Comparison of ENCODE assay signal across 18 cellular contexts in genomic region chr7:26618458-26618857, GRCh38.
DNase-seq lines count a peak whose midpoint lies in the region; ATAC-seq, FAIRE-seq and TF ChIP-seq lines count a peak whose summit lies in the region.
"Had no signal": no experiment of that assay in that cellular context is flagged by ENCODE, and none has a peak within 500 bp of the region (broad histone marks: within the 10 kb centered on the region; RNA-seq: fewer than 3 reads in every experiment).

No MANE protein-coding gene starts in this region.

- TF ChIP-seq CTCF in bronchial epithelial cell (IDR thresholded peaks at IDR 0.05; ENCODE audit: insufficient read depth, low read length, severe bottlenecking) (no peak), prostate gland (IDR thresholded peaks at IDR 0.05) (no peak)

- no peaks in the 10 kb centered on the region for H3K36me3 ChIP-seq in bronchial epithelial cell (ENCODE audit: control insufficient read depth, insufficient read depth, low read length)
- no peaks in the 10 kb centered on the region for H3K36me3 ChIP-seq in prostate gland
- H3K36me3 ChIP-seq: SJCRH30 had no signal

- intact Hi-C loops in prostate gland (cut with DNase I), result no loop called here

- 59% methylated on average over 12 of the region's 12 CpGs for WGBS in prostate gland

- H3K4me3 ChIP-seq in bronchial epithelial cell (ENCODE audit: low read depth, low read length), result no peak overlapping the region
- H3K4me3 ChIP-seq in prostate gland, result no peak overlapping the region
- H3K4me3 ChIP-seq: A549, PC-9, SJCRH30 had no signal

- TF ChIP-seq POLR2A in prostate gland (IDR thresholded peaks at IDR 0.05), result no peak

- H3K27ac ChIP-seq in prostate gland, result no peak overlapping the region
- H3K27ac ChIP-seq: A549, C4-2B, PC-9, SJCRH30 had no signal

- no peaks in the 10 kb centered on the region for H3K4me1 ChIP-seq in prostate gland (replicated peaks)
- H3K4me1 ChIP-seq: A549, SJCRH30 had no signal

- H3K9me3 ChIP-seq in prostate gland, result no peaks in the 10 kb centered on the region
- H3K9me3 ChIP-seq: A549, SJCRH30 had no signal

- no peak for ATAC-seq in GM19452 (IDR thresholded peaks at IDR 0.05; ENCODE audit: unreplicated experiment)
- ATAC-seq: A549, HCT116 had no signal

- peak; percentile 55 for FAIRE-seq in bronchial epithelial cell (lab: Jason Lieb, UNC)
- FAIRE-seq: A549 had no signal

- peak; percentile 28 for DNase-seq in NCI-H2227 (lab: John Stamatoyannopoulos, UW; ENCODE audit: unreplicated experiment)
- DNase-seq in NCI-H2227 treated with DMSO at 0.1 percent for 48 hours (lab: John Stamatoyannopoulos, UW), result no peak
- peak; percentile 47 for DNase-seq in NCI-H2107 treated with DMSO at 0.1 percent for 48 hours (lab: John Stamatoyannopoulos, UW; ENCODE audit: unreplicated experiment)
- no peak for DNase-seq in bronchial epithelial cell (ENCODE audit: low read depth)
- DNase-seq in retina, result peak; percentile 46
- no peak for DNase-seq in prostate gland (ENCODE audit: low spot score)
- no peak for DNase-seq in NCI-H2081 treated with DMSO at 0.1 percent for 48 hours (lab: John Stamatoyannopoulos, UW)
- DNase-seq: NCI-H1092, NCI-H1694 treated with DMSO at 0.1 percent for 48 hours, NCI-H226, NCI-H526 treated with DMSO at 0.1 percent for 48 hours, PC-9, SJCRH30, T-helper 2 cell had no signal

- H3K27me3 ChIP-seq in bronchial epithelial cell (ENCODE audit: control insufficient read depth, insufficient read depth, low read length), result no peaks in the 10 kb centered on the region
- H3K27me3 ChIP-seq in prostate gland (replicated peaks; ENCODE audit: insufficient read depth), result no peaks in the 10 kb centered on the region

Comparison
In these comparisons a context has a peak if more than half of its experiments do, and no peak if none do; other contexts are left out.
1. DNase-seq: peak in NCI-H2227 (single experiment), NCI-H2107 treated with DMSO at 0.1 percent for 48 hours (single experiment) and retina (single experiment); none in NCI-H2227 treated with DMSO at 0.1 percent for 48 hours (single experiment), bronchial epithelial cell (single experiment), prostate gland (single experiment) and NCI-H2081 treated with DMSO at 0.1 percent for 48 hours (single experiment).